17 cellular contexts compared by ENCODE assay signal in genomic region chr18:79509536-79509930, GRCh38.
DNase-seq lines count a peak whose midpoint lies in the region; FAIRE-seq and TF ChIP-seq lines count a peak whose summit lies in the region.
"Had no signal": no experiment of that assay in that cellular context is flagged by ENCODE, and none has a peak within 500 bp of the region (broad histone marks: within the 10 kb centered on the region; RNA-seq: fewer than 3 reads in every experiment).

No MANE protein-coding gene starts in this region.

- 92 to 93% methylated on average over 8 of the region's 8 CpGs for WGBS in thyroid gland, 2 donors

- DNase-seq in GM12891 (ENCODE audit: insufficient read length, low spot score) (no peak), islet precursor cell (peak; percentile 35), posterior vena cava (ENCODE audit: low spot score) (peak; percentile 47), GM13976 (ENCODE audit: low spot score) (no peak), GM20000 (ENCODE audit: low spot score) (no peak), thyroid gland (no peak)
- DNase-seq: cerebellar nuclear complex; NCI-H524; OCI-M1; stimulated activated CD4-positive, alpha-beta T cell treated with anti-CD3 and anti-CD28 coated beads, Interleukin-4, amount 100 ng/mL, for 24 hours had no signal

- peak overlapping the region in 2 of 11 experiments; percentile 32 to 37; a peak in 3 of 22 replicates for H3K9ac ChIP-seq in BLaER1 treated with 17β-estradiol and CSF1 and Interleukin-3, amounts not matched to agents 10 nM and 100 nM

- intact Hi-C loops in posterior vena cava (cut with DNase I), result loop anchor here in 1 of 2 donors (10.0 kb wide), 1 partner anchor 125 kb away; no protein-coding TSS in a partner anchor
- intact Hi-C loops in thyroid gland (cut with DNase I), result no loop called here

- TF ChIP-seq CTCF in GM13976 (IDR thresholded peaks at IDR 0.05; ENCODE audit: borderline replicate concordance, control extremely low read depth, extremely low read depth, insufficient read depth, missing control alignments) (no peak), GM20000 (IDR thresholded peaks at IDR 0.05; ENCODE audit: extremely low read depth, missing control alignments) (no peak), thyroid gland (IDR thresholded peaks at IDR 0.05) (no peak)

- no peaks in the 10 kb centered on the region for H3K9me3 ChIP-seq in BLaER1 treated with 17β-estradiol and CSF1 and Interleukin-3, amounts not matched to agents 10 nM and 100 nM (replicated peaks in 1 of 11)
- no peaks in the 10 kb centered on the region for H3K9me3 ChIP-seq in thyroid gland
- H3K9me3 ChIP-seq: SJSA1, thoracic aorta had no signal

- peaks cover 49 to 52% (median 50%) of the 10 kb centered on the region in 10 experiments for H3K4me1 ChIP-seq in BLaER1 treated with 17β-estradiol and CSF1 and Interleukin-3, amounts not matched to agents 10 nM and 100 nM
- peaks cover 18 to 19% of the 10 kb centered on the region in 2 donors for H3K4me1 ChIP-seq in thyroid gland

- FAIRE-seq in GM12891 (lab: Jason Lieb, UNC), result no peak
- FAIRE-seq: G401.6, GM12892 had no signal

- TF ChIP-seq POLR2A in GM12891 (IDR thresholded peaks at IDR 0.05; ENCODE audit: low read depth, low read length), result no peak
- TF ChIP-seq POLR2A in thyroid gland (IDR thresholded peaks at IDR 0.05), result no peak

- H3K4me2 ChIP-seq in BLaER1 treated with 17β-estradiol and CSF1 and Interleukin-3, amounts not matched to agents 10 nM and 100 nM, result peak overlapping the region; percentile 82 to 99 (median 98)
- H3K4me2 ChIP-seq: GM23338, hepatocyte had no signal

- H3K27me3 ChIP-seq in BLaER1 treated with 17β-estradiol and CSF1 and Interleukin-3, amounts not matched to agents 10 nM and 100 nM, result peaks cover 0 to 8% (median 0%) of the 10 kb centered on the region in 11 experiments; a peak in 2 of 22 replicates
- no peaks in the 10 kb centered on the region for H3K27me3 ChIP-seq in thyroid gland
- H3K27me3 ChIP-seq: SJSA1 had no signal

- peaks cover 0 to 42% (median 7%) of the 10 kb centered on the region in 11 experiments; a peak in 9 of 22 replicates for H4K20me1 ChIP-seq in BLaER1 treated with 17β-estradiol and CSF1 and Interleukin-3, amounts not matched to agents 10 nM and 100 nM

- H3K27ac ChIP-seq in BLaER1 treated with 17β-estradiol and CSF1 and Interleukin-3, amounts not matched to agents 10 nM and 100 nM, result peak overlapping the region in 3 of 11 experiments; percentile 4 to 40 (median 28); a peak in 3 of 22 replicates
- H3K27ac ChIP-seq in thyroid gland, result no peak overlapping the region
- H3K27ac ChIP-seq: hepatocyte, SJSA1, thoracic aorta had no signal

- H3K4me3 ChIP-seq in BLaER1 treated with 17β-estradiol and CSF1 and Interleukin-3, amounts not matched to agents 10 nM and 100 nM, result no peak overlapping the region
- H3K4me3 ChIP-seq in thyroid gland (replicated peaks in 1 of 3), result no peak overlapping the region
- H3K4me3 ChIP-seq: GM23338, hepatocyte, SJSA1, thoracic aorta had no signal

- peaks cover 0 to 25% (median 12%) of the 10 kb centered on the region in 11 experiments; a peak in 15 of 22 replicates for H3K36me3 ChIP-seq in BLaER1 treated with 17β-estradiol and CSF1 and Interleukin-3, amounts not matched to agents 10 nM and 100 nM
- H3K36me3 ChIP-seq in thyroid gland, result no peaks in the 10 kb centered on the region
- H3K36me3 ChIP-seq: SJSA1 had no signal

- in situ Hi-C loops in GM13976 (cut with MboI; ENCODE audit: low sequenced_read_pairs, unreplicated experiment), result no loop called here

TF ChIP-seq in GM12891, 5 proteins besides CTCF, POLR2A, EP300 and RAD21:
- TF ChIP-seq POU2F2 (IDR thresholded peaks at IDR 0.05; ENCODE audit: low read depth, low read length) (no peak), TAF1 (IDR thresholded peaks at IDR 0.05; ENCODE audit: low read depth, low read length) (peak; percentile 32; the same call in 1 of the 2 replicates)

Comparison
In these comparisons a context has a peak if more than half of its experiments do, and no peak if none do; other contexts are left out.
1. DNase-seq: peak in islet precursor cell (single experiment) and posterior vena cava (single experiment); none in GM12891 (single experiment), GM13976 (single experiment), GM20000 (single experiment) and thyroid gland (0 of 2).